ENCODE assay signal across 26 cellular contexts in the genomic region with DNA sequence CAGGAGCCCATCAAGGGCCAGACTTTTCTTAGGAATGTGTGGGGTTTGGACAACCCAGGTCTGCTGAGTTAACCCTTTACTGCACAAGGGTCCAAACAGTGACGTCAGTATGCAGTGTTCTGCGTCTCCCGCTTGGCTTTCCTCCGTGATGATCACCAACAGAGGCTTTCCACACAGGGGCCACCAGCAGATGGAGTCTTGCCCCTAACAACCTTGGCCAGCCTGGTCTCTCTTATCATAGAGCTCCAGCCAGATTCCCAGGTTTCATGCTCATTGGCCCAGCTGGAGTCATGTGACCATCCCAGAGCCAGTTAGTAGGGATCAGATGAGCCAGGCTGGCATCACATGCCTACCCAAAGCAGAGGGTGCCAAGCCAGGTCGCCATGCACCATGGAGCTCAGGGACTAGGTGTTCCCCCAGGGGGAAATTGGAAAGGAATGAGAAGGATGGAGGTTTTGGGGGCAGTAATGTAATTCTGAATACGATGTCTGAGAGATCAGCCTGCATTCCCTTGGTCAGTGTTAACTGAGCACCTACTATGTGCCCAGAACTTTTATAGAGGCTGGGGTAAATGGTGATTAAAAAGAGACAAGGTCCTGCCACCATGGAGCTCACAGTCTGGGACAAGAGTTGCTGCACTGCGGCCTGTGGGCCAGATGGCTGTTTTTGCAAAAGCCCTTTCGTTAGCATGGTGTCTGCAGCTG.
DNase-seq lines count a peak whose midpoint lies in the region; ATAC-seq, FAIRE-seq and TF ChIP-seq lines count a peak whose summit lies in the region.
"Had no signal": no experiment of that assay in that cellular context is flagged by ENCODE, and none has a peak within 500 bp of the region (broad histone marks: within the 10 kb centered on the region; RNA-seq: fewer than 3 reads in every experiment).

No MANE protein-coding gene starts in this region.

- no peak overlapping the region for H3K4me2 ChIP-seq in K562 (ENCODE audit: insufficient read depth, low read length)

- no peak overlapping the region for H3K27ac Mint-ChIP-seq in stimulated activated effector memory CD8-positive, alpha-beta T cell treated with anti-CD3 and anti-CD28 coated beads, Interleukin-12 subunit alpha, Interleukin-12 subunit beta, amount 100 ng/mL, for 72 hours
- H3K27ac Mint-ChIP-seq: activated CD4-positive, alpha-beta T cell treated with anti-CD3 and anti-CD28 coated beads, Interleukin-2, amount 10 ng/mL, durations not matched to agents 24 days and 14 days; CD4-positive, alpha-beta T cell; IgD-negative memory B cell; immature natural killer cell had no signal

- peak; percentile 43 for ATAC-seq in Right ventricle myocardium superior (ENCODE audit: poor library complexity)
- peak; percentile 77 for ATAC-seq in K562
- ATAC-seq in stimulated activated effector memory CD8-positive, alpha-beta T cell treated with anti-CD3 and anti-CD28 coated beads, Interleukin-12 subunit alpha, Interleukin-12 subunit beta, amount 100 ng/mL, for 72 hours = peak; percentile 6
- ATAC-seq in HG03135 (IDR thresholded peaks at IDR 0.05; ENCODE audit: unreplicated experiment) = no peak
- ATAC-seq in HG02623 (IDR thresholded peaks at IDR 0.05; ENCODE audit: unreplicated experiment) = no peak
- ATAC-seq: heart right ventricle, mucosa of descending colon, Right ventricle myocardium inferior had no signal

- no peak for TF ChIP-seq CTCF in right atrium auricular region (IDR thresholded peaks at IDR 0.05)
- peak; percentile 70 to 88 (median 80) for TF ChIP-seq CTCF in K562 (IDR thresholded peaks at IDR 0.05 in 2 of 3, conservative IDR thresholded peaks at IDR 0.05 in 1 of 3; ENCODE audit: insufficient read depth in 2 of 3, low read depth in 1 of 3, low read length in 3 of 3)

- H3K9me3 ChIP-seq in right atrium auricular region (no peaks in the 10 kb centered on the region), K562 (replicated peaks; ENCODE audit: control insufficient read depth, insufficient read depth, low read depth, low read length) (no peaks in the 10 kb centered on the region)
- H3K9me3 ChIP-seq: colonic mucosa, heart right ventricle, left ventricle myocardium inferior, mucosa of descending colon, suprapubic skin had no signal

- peaks cover 18% of the 10 kb centered on the region for H3K36me3 ChIP-seq in right atrium auricular region
- H3K36me3 ChIP-seq in K562 (ENCODE audit: control insufficient read depth, insufficient read depth, low read length) = no peaks in the 10 kb centered on the region
- H3K36me3 ChIP-seq: brain microvascular endothelial cell had no signal

- H3K79me2 ChIP-seq in K562 (ENCODE audit: control insufficient read depth, insufficient read depth, low read length) = no peaks in the 10 kb centered on the region

- peak; percentile 85 for FAIRE-seq in K562 (lab: Jason Lieb, UNC)
- FAIRE-seq: endometrium had no signal

- no peaks in the 10 kb centered on the region for H3K27me3 ChIP-seq in right atrium auricular region
- no peaks in the 10 kb centered on the region; a peak in 1 of 5 replicates for H3K27me3 ChIP-seq in K562 (ENCODE audit: control insufficient read depth in 2 of 2, insufficient read depth in 2 of 2, low read length in 2 of 2)
- H3K27me3 ChIP-seq: brain microvascular endothelial cell, colonic mucosa, heart right ventricle had no signal

- DNase-seq in Right ventricle myocardium superior (no peak), right atrium auricular region (ENCODE audit: low spot score) (no peak), HuH-7 (ENCODE audit: low spot score) (peak; percentile 56), K562 (ENCODE audit: extremely low read depth in 1 of 4, low spot score in 3 of 4) (peak; percentile 72 to 81 (median 76)), foreskin melanocyte (no peak)
- DNase-seq in stimulated activated effector memory CD8-positive, alpha-beta T cell treated with anti-CD3 and anti-CD28 coated beads, Interleukin-12 subunit alpha, Interleukin-12 subunit beta, amount 100 ng/mL, for 72 hours (ENCODE audit: low spot score in 2 of 2) = no peak
- DNase-seq: activated CD4-positive, alpha-beta T cell treated with anti-CD3 and anti-CD28 coated beads, Interleukin-2, amount 10 ng/mL, durations not matched to agents 24 days and 14 days; activated CD8-positive, alpha-beta memory T cell treated with anti-CD3 and anti-CD28 coated beads, Interleukin-2, amount 50 U/mL, for 4 hours; brain microvascular endothelial cell; CD4-positive, alpha-beta T cell; colonic mucosa; heart right ventricle; immature natural killer cell; left ventricle myocardium inferior; mucosa of descending colon; MV-4-11; NCI-H2107; NCI-H526 treated with DMSO at 0.1 percent for 48 hours; T-helper 1 cell had no signal

- H2AFZ ChIP-seq in K562 (ENCODE audit: low read depth, low read length) = no peak overlapping the region

- CTCF ChIA-PET in K562 (lab: Yijun Ruan, JAX; ENCODE audit: low intra/inter-chr PET ratio) = interaction anchor here (1.3 kb wide), 1 partner anchor 63 kb away, joined by 6 read pairs; no protein-coding TSS in a partner anchor

- no peak overlapping the region for H3K9ac ChIP-seq in K562 (ENCODE audit: insufficient read depth in 1 of 2, low read depth in 2 of 2, low read length in 2 of 2)

- POLR2A ChIA-PET in K562 (lab: Yijun Ruan, JAX) = interaction anchor here (0.6 to 1.7 kb wide), 5 partner anchors 11 to 92 kb away, joined by 3 to 6 read pairs (median 5); no protein-coding TSS in a partner anchor

- no peaks in the 10 kb centered on the region for H4K20me1 ChIP-seq in K562 (replicated peaks; ENCODE audit: control insufficient read depth, insufficient read depth, low read length)

- no peak overlapping the region for H3K4me3 Mint-ChIP-seq in stimulated activated effector memory CD8-positive, alpha-beta T cell treated with anti-CD3 and anti-CD28 coated beads, Interleukin-12 subunit alpha, Interleukin-12 subunit beta, amount 100 ng/mL, for 72 hours
- H3K4me3 Mint-ChIP-seq: activated CD4-positive, alpha-beta T cell treated with anti-CD3 and anti-CD28 coated beads, Interleukin-2, amount 10 ng/mL, durations not matched to agents 24 days and 14 days; CD4-positive, alpha-beta T cell; IgD-negative memory B cell; immature natural killer cell; neural crest cell had no signal

- no peaks in the 10 kb centered on the region for H3K4me1 Mint-ChIP-seq in stimulated activated effector memory CD8-positive, alpha-beta T cell treated with anti-CD3 and anti-CD28 coated beads, Interleukin-12 subunit alpha, Interleukin-12 subunit beta, amount 100 ng/mL, for 72 hours
- H3K4me1 Mint-ChIP-seq: activated CD4-positive, alpha-beta T cell treated with anti-CD3 and anti-CD28 coated beads, Interleukin-2, amount 10 ng/mL, durations not matched to agents 24 days and 14 days; immature natural killer cell; neural crest cell had no signal

- peaks cover 2% of the 10 kb centered on the region for H3K9me1 ChIP-seq in K562 (ENCODE audit: control insufficient read depth, insufficient read depth, low read length)

- H3K27ac ChIP-seq in right atrium auricular region = no peak overlapping the region
- no peak overlapping the region for H3K27ac ChIP-seq in K562 (ENCODE audit: extremely low read depth, low read depth, low read length)
- H3K27ac ChIP-seq: brain microvascular endothelial cell, colonic mucosa, heart right ventricle, left ventricle myocardium inferior, suprapubic skin had no signal

- no peaks in the 10 kb centered on the region for H3K4me1 ChIP-seq in right atrium auricular region
- peaks cover 18 to 33% of the 10 kb centered on the region in 2 experiments; a peak in 4 of 5 replicates for H3K4me1 ChIP-seq in K562 (replicated peaks in 1 of 2; ENCODE audit: control insufficient read depth in 2 of 2, insufficient read depth in 2 of 2, low read length in 2 of 2)
- H3K4me1 ChIP-seq: colonic mucosa, suprapubic skin had no signal

- intact Hi-C loops in Right ventricle myocardium superior (cut with DNase I) (no loop called here), K562 (cut with micrococcal nuclease) (loop anchor here (5.0 kb wide), 3 partner anchors 63 to 97 kb away; a partner anchor contains a TSS)

- no peaks in the 10 kb centered on the region for H3K36me3 Mint-ChIP-seq in stimulated activated effector memory CD8-positive, alpha-beta T cell treated with anti-CD3 and anti-CD28 coated beads, Interleukin-12 subunit alpha, Interleukin-12 subunit beta, amount 100 ng/mL, for 72 hours
- H3K36me3 Mint-ChIP-seq: IgD-negative memory B cell, immature natural killer cell had no signal

- no peaks in the 10 kb centered on the region for H3K9me3 Mint-ChIP-seq in stimulated activated effector memory CD8-positive, alpha-beta T cell treated with anti-CD3 and anti-CD28 coated beads, Interleukin-12 subunit alpha, Interleukin-12 subunit beta, amount 100 ng/mL, for 72 hours
- H3K9me3 Mint-ChIP-seq: activated CD4-positive, alpha-beta T cell treated with anti-CD3 and anti-CD28 coated beads, Interleukin-2, amount 10 ng/mL, durations not matched to agents 24 days and 14 days; CD4-positive, alpha-beta T cell; neural crest cell had no signal

- 28% methylated on average over 8 of the region's 8 CpGs for WGBS in K562 (ENCODE audit: insufficient coverage, low coverage, missing lambda C conversion rate)

- peak; percentile 50 to 71; a peak in 3 of 4 replicates for TF ChIP-seq RAD21 in K562 (CRISPR knock-in tag; conservative IDR thresholded peaks at IDR 0.05 in 1 of 2, IDR thresholded peaks at IDR 0.05 in 1 of 2)

- no peak for TF ChIP-seq POLR2A in K562 (conservative IDR thresholded peaks at IDR 0.05)

- H3K4me3 ChIP-seq in right atrium auricular region = no peak overlapping the region
- H3K4me3 ChIP-seq in K562 = no peak overlapping the region
- H3K4me3 ChIP-seq: colonic mucosa, heart right ventricle, left ventricle myocardium inferior, mucosa of descending colon, suprapubic skin had no signal

- TF ChIP-seq EP300 in K562 (IDR thresholded peaks at IDR 0.05; ENCODE audit: low read length) = peak; percentile 29; the same call in 1 of the 2 replicates

- BruUV-seq in K562 (replicated peaks; lab: Mats Ljungman, UMichigan) = no TSS peak

- in situ Hi-C loops in K562 (cut with MboI) = loop anchor here (5.0 kb wide), 1 partner anchor 97 kb away; no protein-coding TSS in a partner anchor

TF ChIP-seq in K562, 482 proteins besides CTCF, POLR2A, EP300 and RAD21 (continues in another document):
- TF ChIP-seq, protein P1, sequence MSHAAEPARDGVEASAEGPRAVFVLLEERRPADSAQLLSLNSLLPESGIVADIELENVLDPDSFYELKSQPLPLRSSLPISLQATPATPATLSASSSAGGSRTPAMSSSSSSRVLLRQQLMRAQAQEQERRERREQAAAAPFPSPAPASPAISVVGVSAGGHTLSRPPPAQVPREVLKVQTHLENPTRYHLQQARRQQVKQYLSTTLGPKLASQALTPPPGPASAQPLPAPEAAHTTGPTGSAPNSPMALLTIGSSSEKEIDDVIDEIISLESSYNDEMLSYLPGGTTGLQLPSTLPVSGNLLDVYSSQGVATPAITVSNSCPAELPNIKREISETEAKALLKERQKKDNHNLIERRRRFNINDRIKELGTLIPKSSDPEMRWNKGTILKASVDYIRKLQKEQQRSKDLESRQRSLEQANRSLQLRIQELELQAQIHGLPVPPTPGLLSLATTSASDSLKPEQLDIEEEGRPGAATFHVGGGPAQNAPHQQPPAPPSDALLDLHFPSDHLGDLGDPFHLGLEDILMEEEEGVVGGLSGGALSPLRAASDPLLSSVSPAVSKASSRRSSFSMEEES (CRISPR knock-in tag; IDR thresholded peaks at IDR 0.05) = peak; percentile 96
- no peak for TF ChIP-seq KAT2B (IDR thresholded peaks at IDR 0.05; ENCODE audit: low read depth, low read length)
- peak; percentile 92 for TF ChIP-seq RAD51 (IDR thresholded peaks at IDR 0.05; ENCODE audit: borderline replicate concordance, low read depth)

Comparison
In these comparisons a context has a peak if more than half of its experiments do, and no peak if none do; other contexts are left out.
1. ATAC-seq: peak in Right ventricle myocardium superior (single experiment), K562 (single experiment) and stimulated activated effector memory CD8-positive, alpha-beta T cell treated with anti-CD3 and anti-CD28 coated beads, Interleukin-12 subunit alpha, Interleukin-12 subunit beta, amount 100 ng/mL, for 72 hours (single experiment); none in HG03135 (single experiment) and HG02623 (single experiment).
2. DNase-seq: peak in HuH-7 (single experiment) and K562 (4 of 4); none in Right ventricle myocardium superior (single experiment), right atrium auricular region (single experiment), stimulated activated effector memory CD8-positive, alpha-beta T cell treated with anti-CD3 and anti-CD28 coated beads, Interleukin-12 subunit alpha, Interleukin-12 subunit beta, amount 100 ng/mL, for 72 hours (0 of 2) and foreskin melanocyte (single experiment).
3. CTCF ChIP-seq: peak in K562 (3 of 3); none in right atrium auricular region (0 of 2).